ENCODE assay signal across 1 cellular context in genomic region chr19:19098703-19099632, GRCh38.
TF ChIP-seq lines count a peak whose summit lies in the region.

No MANE protein-coding gene starts in this region.

TF ChIP-seq in HepG2, 621 proteins besides CTCF, POLR2A, EP300 and RAD21 (continued from another document and continues in another):
- TF ChIP-seq, protein P1, sequence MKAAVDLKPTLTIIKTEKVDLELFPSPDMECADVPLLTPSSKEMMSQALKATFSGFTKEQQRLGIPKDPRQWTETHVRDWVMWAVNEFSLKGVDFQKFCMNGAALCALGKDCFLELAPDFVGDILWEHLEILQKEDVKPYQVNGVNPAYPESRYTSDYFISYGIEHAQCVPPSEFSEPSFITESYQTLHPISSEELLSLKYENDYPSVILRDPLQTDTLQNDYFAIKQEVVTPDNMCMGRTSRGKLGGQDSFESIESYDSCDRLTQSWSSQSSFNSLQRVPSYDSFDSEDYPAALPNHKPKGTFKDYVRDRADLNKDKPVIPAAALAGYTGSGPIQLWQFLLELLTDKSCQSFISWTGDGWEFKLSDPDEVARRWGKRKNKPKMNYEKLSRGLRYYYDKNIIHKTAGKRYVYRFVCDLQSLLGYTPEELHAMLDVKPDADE (CRISPR knock-in tag; IDR thresholded peaks at IDR 0.05), result no peak
- TF ChIP-seq GPBP1L1 (CRISPR knock-in tag; IDR thresholded peaks at IDR 0.05) (no peak), HNF1A (IDR thresholded peaks at IDR 0.05; ENCODE audit: low read depth) (0 out of 2 replicates have a peak, but pooled peaks have one; percentile 27), HNF1A (CRISPR knock-in tag; IDR thresholded peaks at IDR 0.05; ENCODE audit: borderline replicate concordance) (peak; percentile 45; the same call in 1 of the 2 replicates), ZNF180 (CRISPR knock-in tag; IDR thresholded peaks at IDR 0.05; ENCODE audit: borderline replicate concordance, low read depth) (no peak), ZNF891 (CRISPR knock-in tag; IDR thresholded peaks at IDR 0.05) (no peak), ZNF572 (CRISPR knock-in tag; IDR thresholded peaks at IDR 0.05) (no peak; the same call in 1 of the 2 replicates), ZNF143 (CRISPR knock-in tag; IDR thresholded peaks at IDR 0.05) (no peak), ZNF577 (CRISPR knock-in tag; IDR thresholded peaks at IDR 0.05; ENCODE audit: borderline replicate concordance, low read depth) (no peak), HIC2 (CRISPR knock-in tag; IDR thresholded peaks at IDR 0.05; ENCODE audit: low read depth) (peak; percentile 87), ZSCAN20 (CRISPR knock-in tag; IDR thresholded peaks at IDR 0.05; ENCODE audit: borderline replicate concordance) (no peak), THAP11 (CRISPR knock-in tag; IDR thresholded peaks at IDR 0.05) (peak; percentile 64), ZNF570 (CRISPR knock-in tag; IDR thresholded peaks at IDR 0.05; ENCODE audit: borderline replicate concordance) (no peak), ZNF562 (CRISPR knock-in tag; IDR thresholded peaks at IDR 0.05; ENCODE audit: borderline replicate concordance) (no peak), ZBTB20 (CRISPR knock-in tag; IDR thresholded peaks at IDR 0.05; ENCODE audit: borderline replicate concordance, low read depth) (no peak), MBD4 (IDR thresholded peaks at IDR 0.05; ENCODE audit: borderline replicate concordance, low read length) (no peak), PCBP2 (optimal IDR thresholded peaks at IDR 0.05; ENCODE audit: low read depth, low read length, poor library complexity, severe bottlenecking) (no peak), HDAC6 (IDR thresholded peaks at IDR 0.05; ENCODE audit: low read depth, low read length) (no peak), SMYD3 (CRISPR knock-in tag; IDR thresholded peaks at IDR 0.05) (no peak), POLR2G (IDR thresholded peaks at IDR 0.05; ENCODE audit: low read depth, low read length) (peak; percentile 92), ZNF619 (CRISPR knock-in tag; IDR thresholded peaks at IDR 0.05) (no peak), PRDM10 (CRISPR knock-in tag; IDR thresholded peaks at IDR 0.05; ENCODE audit: low read depth) (peak; percentile 98), ZNF747 (CRISPR knock-in tag; IDR thresholded peaks at IDR 0.05; ENCODE audit: borderline replicate concordance) (peak; percentile 48; the same call in 1 of the 2 replicates), ARNTL (CRISPR knock-in tag; IDR thresholded peaks at IDR 0.05) (peak; percentile 70), ZNF510 (CRISPR knock-in tag; IDR thresholded peaks at IDR 0.05; ENCODE audit: low read depth) (peak; percentile 60; the same call in 1 of the 2 replicates), ZNF724P (CRISPR knock-in tag; IDR thresholded peaks at IDR 0.05; ENCODE audit: borderline replicate concordance) (peak; percentile 66; the same call in 1 of the 2 replicates), WIZ (CRISPR knock-in tag; IDR thresholded peaks at IDR 0.05) (0 out of 2 replicates have a peak, but pooled peaks have one; percentile 74), STAT5B (CRISPR knock-in tag; IDR thresholded peaks at IDR 0.05) (no peak), KDM4B (CRISPR knock-in tag; IDR thresholded peaks at IDR 0.05) (no peak; the same call in 1 of the 2 replicates), PTBP1 (IDR thresholded peaks at IDR 0.05; ENCODE audit: low read depth, low read length, poor library complexity, severe bottlenecking) (no peak)
- TF ChIP-seq, protein P2, sequence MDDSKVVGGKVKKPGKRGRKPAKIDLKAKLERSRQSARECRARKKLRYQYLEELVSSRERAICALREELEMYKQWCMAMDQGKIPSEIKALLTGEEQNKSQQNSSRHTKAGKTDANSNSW (CRISPR knock-in tag; IDR thresholded peaks at IDR 0.05; ENCODE audit: borderline replicate concordance), result no peak
- TF ChIP-seq, protein P3, sequence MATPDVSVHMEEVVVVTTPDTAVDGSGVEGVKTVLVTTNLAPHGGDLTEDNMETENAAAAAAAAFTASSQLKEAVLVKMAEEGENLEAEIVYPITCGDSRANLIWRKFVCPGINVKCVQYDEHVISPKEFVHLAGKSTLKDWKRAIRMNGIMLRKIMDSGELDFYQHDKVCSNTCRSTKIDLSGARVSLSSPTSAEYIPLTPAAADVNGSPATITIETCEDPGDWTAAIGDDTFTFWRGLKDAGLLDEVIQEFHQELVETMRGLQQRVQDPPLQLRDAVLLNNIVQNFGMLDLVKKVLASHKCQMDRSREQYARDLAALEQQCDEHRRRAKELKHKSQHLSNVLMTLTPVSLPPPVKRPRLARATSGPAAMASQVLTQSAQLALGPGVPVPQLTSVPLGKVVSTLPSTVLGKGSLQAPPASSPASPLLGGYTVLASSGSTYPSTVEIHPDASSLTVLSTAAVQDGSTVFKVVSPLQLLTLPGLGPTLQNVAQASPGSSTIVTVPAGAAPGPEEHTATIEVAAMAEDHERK (CRISPR knock-in tag; IDR thresholded peaks at IDR 0.05; ENCODE audit: low read depth), result no peak
- TF ChIP-seq, protein P4, sequence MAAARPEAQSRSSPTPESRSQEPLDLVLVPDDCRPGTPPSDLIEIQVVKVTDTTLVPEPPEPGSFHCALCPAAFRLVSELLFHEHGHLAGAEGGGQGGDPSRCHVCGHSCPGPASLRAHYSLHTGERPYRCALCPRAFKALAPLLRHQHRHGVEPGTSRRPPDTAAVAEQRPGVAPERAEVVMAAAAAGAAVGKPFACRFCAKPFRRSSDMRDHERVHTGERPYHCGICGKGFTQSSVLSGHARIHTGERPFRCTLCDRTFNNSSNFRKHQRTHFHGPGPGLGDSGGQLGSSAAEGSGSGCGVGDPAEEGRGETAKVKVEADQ (CRISPR knock-in tag; IDR thresholded peaks at IDR 0.05; ENCODE audit: borderline replicate concordance), result no peak; the same call in 1 of the 2 replicates
